In genomic region chr3:10674593-10674992, GRCh38 we compare ENCODE assay signal across 32 cellular contexts.
"Had no signal": no experiment of that assay in that cellular context is flagged by ENCODE, and none has a peak within 500 bp of the region (broad histone marks: within the 10 kb centered on the region; RNA-seq: fewer than 3 reads in every experiment).

No MANE protein-coding gene starts in this region.

- H3K4me3 ChIP-seq: adrenal gland, breast epithelium, cardiac muscle cell, colonic mucosa, esophagus squamous epithelium, gastroesophageal sphincter had no signal

- H3K9me3 Mint-ChIP-seq: activated B cell treated with CpG ODN at 0.5 μM for 24 hours; activated CD8-positive, alpha-beta T cell treated with anti-CD3 and anti-CD28 coated beads for 36 hours; activated naive CD4-positive, alpha-beta T cell treated with anti-CD3 and anti-CD28 coated beads for 36 hours; activated naive CD4-positive, alpha-beta T cell treated with anti-CD3 and anti-CD28 coated beads, Interleukin-2, amount 50 U/mL, for 24 hours; activated naive CD8-positive, alpha-beta T cell treated with anti-CD3 and anti-CD28 coated beads for 36 hours; activated naive CD8-positive, alpha-beta T cell treated with anti-CD3 and anti-CD28 coated beads, Interleukin-2, amount 50 U/mL, for 24 hours; activated T-helper 1 cell treated with anti-CD3 and anti-CD28 coated beads, Interleukin-12 subunit alpha, Interleukin-12 subunit beta, Interleukin-2, Interleukin-4 antibody, amounts not matched to agents 30 ng/mL and 10 ng/mL and 1 ng/mL, durations not matched to agents 14 hours and 24 hours and 36 hours; activated T-helper 2 cell treated with anti-CD3 and anti-CD28 coated beads, Interferon-gamma antibody, Interleukin-2, Interleukin-4, amounts not matched to agents 10 μg/mL and 5 μg/mL and 100 μg/mL, durations not matched to agents 14 hours and 24 hours and 36 hours; T-helper 2 cell treated with Interferon-gamma antibody and Interleukin-4, amounts not matched to agents 5 μg/mL and 100 μg/mL, for 36 hours had no signal

- H3K27ac Mint-ChIP-seq: activated B cell treated with CpG ODN at 0.5 μM for 24 hours; activated CD8-positive, alpha-beta T cell treated with anti-CD3 and anti-CD28 coated beads for 36 hours; activated naive CD4-positive, alpha-beta T cell treated with anti-CD3 and anti-CD28 coated beads for 36 hours; activated naive CD4-positive, alpha-beta T cell treated with anti-CD3 and anti-CD28 coated beads, Interleukin-2, amount 50 U/mL, for 24 hours; activated naive CD8-positive, alpha-beta T cell treated with anti-CD3 and anti-CD28 coated beads for 36 hours; activated naive CD8-positive, alpha-beta T cell treated with anti-CD3 and anti-CD28 coated beads, Interleukin-2, amount 50 U/mL, for 24 hours; activated T-helper 1 cell treated with anti-CD3 and anti-CD28 coated beads, Interleukin-12 subunit alpha, Interleukin-12 subunit beta, Interleukin-2, Interleukin-4 antibody, amounts not matched to agents 30 ng/mL and 10 ng/mL and 1 ng/mL, durations not matched to agents 14 hours and 24 hours and 36 hours; activated T-helper 2 cell treated with anti-CD3 and anti-CD28 coated beads, Interferon-gamma antibody, Interleukin-2, Interleukin-4, amounts not matched to agents 10 μg/mL and 5 μg/mL and 100 μg/mL, durations not matched to agents 14 hours and 24 hours and 36 hours; T-helper 17 cell; T-helper 2 cell treated with Interferon-gamma antibody and Interleukin-4, amounts not matched to agents 5 μg/mL and 100 μg/mL, for 36 hours had no signal

- H3K9me3 ChIP-seq: adrenal gland, breast epithelium, colonic mucosa, esophagus squamous epithelium, gastroesophageal sphincter had no signal

- H3K4me1 ChIP-seq: adrenal gland, breast epithelium, colonic mucosa, esophagus squamous epithelium, gastroesophageal sphincter had no signal

- H3K36me3 ChIP-seq: adrenal gland, breast epithelium, cardiac muscle cell, colonic mucosa, esophagus squamous epithelium, gastroesophageal sphincter, WERI-Rb-1 had no signal

- H3K27ac ChIP-seq: adrenal gland, breast epithelium, cardiac muscle cell, colonic mucosa, epithelial cell of prostate, esophagus squamous epithelium, gastroesophageal sphincter, WERI-Rb-1 had no signal

- H3K36me3 Mint-ChIP-seq: activated naive CD4-positive, alpha-beta T cell treated with anti-CD3 and anti-CD28 coated beads, Interleukin-2, amount 50 U/mL, for 24 hours; activated naive CD8-positive, alpha-beta T cell treated with anti-CD3 and anti-CD28 coated beads for 36 hours; brain had no signal

- H3K27me3 ChIP-seq: adrenal gland, breast epithelium, colonic mucosa had no signal

- H3K4me1 Mint-ChIP-seq: activated B cell treated with CpG ODN at 0.5 μM for 24 hours; activated naive CD4-positive, alpha-beta T cell treated with anti-CD3 and anti-CD28 coated beads, Interleukin-2, amount 50 U/mL, for 24 hours; activated naive CD8-positive, alpha-beta T cell treated with anti-CD3 and anti-CD28 coated beads for 36 hours; activated naive CD8-positive, alpha-beta T cell treated with anti-CD3 and anti-CD28 coated beads, Interleukin-2, amount 50 U/mL, for 24 hours had no signal

- DNase-seq: activated B cell treated with CpG ODN at 0.5 μM for 24 hours; activated CD4-positive, alpha-beta T cell treated with anti-CD3 and anti-CD28 coated beads for 48 hours; activated CD4-positive, alpha-beta T cell treated with anti-CD3 and anti-CD28 coated beads, Interleukin-2, amount 50 U/mL, for 1 hour; activated CD4-positive, alpha-beta T cell treated with anti-CD3 and anti-CD28 coated beads, Interleukin-2, amount 50 U/mL, for 48 hours; activated CD8-positive, alpha-beta memory T cell treated with anti-CD3 and anti-CD28 coated beads for 24 hours; activated CD8-positive, alpha-beta T cell treated with anti-CD3 and anti-CD28 coated beads for 36 hours; activated effector memory CD4-positive, alpha-beta T cell treated with anti-CD3 and anti-CD28 coated beads, Interleukin-2, amount 50 U/mL, for 16 hours; activated naive CD4-positive, alpha-beta T cell treated with anti-CD3 and anti-CD28 coated beads for 36 hours; activated naive CD8-positive, alpha-beta T cell treated with anti-CD3 and anti-CD28 coated beads for 36 hours; activated naive CD8-positive, alpha-beta T cell treated with anti-CD3 and anti-CD28 coated beads, Interleukin-2, amount 50 U/mL, for 24 hours; activated T-cell treated with anti-CD3 and anti-CD28 coated beads, Interleukin-2, amount 50 U/mL, for 48 hours; adrenal gland; aorta; central memory CD4-positive, alpha-beta T cell; cerebellar nuclear complex; colonic mucosa; effector CD8-positive, alpha-beta T cell; esophagus squamous epithelium; foreskin melanocyte; T-helper 17 cell; T1000; WERI-Rb-1 had no signal

- ATAC-seq: activated CD4-positive, CD25-positive, alpha-beta regulatory T cell treated with anti-CD3 and anti-CD28 coated beads, Interleukin-2, amount 50 U/mL, for 24 hours; activated CD8-positive, alpha-beta T cell treated with anti-CD3 and anti-CD28 coated beads for 36 hours; activated naive CD8-positive, alpha-beta T cell treated with anti-CD3 and anti-CD28 coated beads, Interleukin-2, amount 50 U/mL, for 24 hours; gastroesophageal sphincter; T-helper 17 cell had no signal

- H3K4me3 Mint-ChIP-seq: activated B cell treated with CpG ODN at 0.5 μM for 24 hours; activated CD8-positive, alpha-beta T cell treated with anti-CD3 and anti-CD28 coated beads for 36 hours; activated naive CD4-positive, alpha-beta T cell treated with anti-CD3 and anti-CD28 coated beads for 36 hours; activated naive CD4-positive, alpha-beta T cell treated with anti-CD3 and anti-CD28 coated beads, Interleukin-2, amount 50 U/mL, for 24 hours; activated naive CD8-positive, alpha-beta T cell treated with anti-CD3 and anti-CD28 coated beads for 36 hours; activated naive CD8-positive, alpha-beta T cell treated with anti-CD3 and anti-CD28 coated beads, Interleukin-2, amount 50 U/mL, for 24 hours; activated T-helper 1 cell treated with anti-CD3 and anti-CD28 coated beads, Interleukin-12 subunit alpha, Interleukin-12 subunit beta, Interleukin-2, Interleukin-4 antibody, amounts not matched to agents 30 ng/mL and 10 ng/mL and 1 ng/mL, durations not matched to agents 14 hours and 24 hours and 36 hours; brain; T-helper 17 cell; T-helper 2 cell treated with Interferon-gamma antibody and Interleukin-4, amounts not matched to agents 5 μg/mL and 100 μg/mL, for 36 hours had no signal
